ENCODE assay signal across 17 cellular contexts in the genomic region with DNA sequence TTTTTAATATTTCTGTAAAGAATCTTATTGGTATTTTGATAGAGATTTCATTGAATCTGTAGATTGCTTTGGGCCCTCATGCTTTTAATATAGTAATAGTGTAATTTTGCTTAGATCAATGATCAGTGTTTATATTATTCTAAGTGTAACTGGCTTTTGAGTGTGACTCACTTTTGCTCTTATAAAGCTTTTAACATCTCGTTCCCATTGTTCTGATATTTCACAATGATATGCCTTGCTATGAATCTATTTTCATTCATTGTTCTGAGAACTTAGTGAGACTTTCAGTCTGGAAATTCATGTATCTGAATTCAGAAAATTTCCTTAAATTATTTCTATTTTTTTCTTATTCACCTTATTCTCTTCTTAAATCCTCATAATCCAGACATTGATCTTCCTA. TPM values are rescaled to one million over a fixed set of nuclear protein-coding genes. Genes with fewer than 3 reads are reported as not detected.
"Had no signal": no experiment of that assay in that cellular context is flagged by ENCODE, and none has a peak within 500 bp of the region (broad histone marks: within the 10 kb centered on the region; RNA-seq: fewer than 3 reads in every experiment).

No MANE protein-coding gene starts in this region.

- H3K27me3 Mint-ChIP-seq: stimulated activated naive CD8-positive, alpha-beta T cell treated with anti-CD3 and anti-CD28 coated beads, Interleukin-15, amount 100 ng/mL, for 72 hours had no signal

- H3K4me3 Mint-ChIP-seq: activated B cell treated with CpG ODN at 0.5 μM for 24 hours; activated CD4-positive, alpha-beta T cell treated with anti-CD3 and anti-CD28 coated beads, Interleukin-2, amount 10 ng/mL, durations not matched to agents 24 days and 14 days; activated T-helper 1 cell treated with anti-CD3 and anti-CD28 coated beads, Interleukin-12 subunit alpha, Interleukin-12 subunit beta, Interleukin-2, Interleukin-4 antibody, amounts not matched to agents 30 ng/mL and 10 ng/mL and 1 ng/mL, durations not matched to agents 14 hours and 24 hours and 36 hours; memory B cell; naive thymus-derived CD4-positive, alpha-beta T cell; stimulated activated naive CD8-positive, alpha-beta T cell treated with anti-CD3 and anti-CD28 coated beads, Interleukin-15, amount 100 ng/mL, for 72 hours; T-helper 2 cell treated with Interferon-gamma antibody and Interleukin-4, amounts not matched to agents 5 μg/mL and 100 μg/mL, for 36 hours; type B pancreatic cell had no signal

- H3K9me3 Mint-ChIP-seq: activated CD4-positive, alpha-beta T cell treated with anti-CD3 and anti-CD28 coated beads, Interleukin-2, amount 10 ng/mL, durations not matched to agents 24 days and 14 days; activated T-helper 1 cell treated with anti-CD3 and anti-CD28 coated beads, Interleukin-12 subunit alpha, Interleukin-12 subunit beta, Interleukin-2, Interleukin-4 antibody, amounts not matched to agents 30 ng/mL and 10 ng/mL and 1 ng/mL, durations not matched to agents 14 hours and 24 hours and 36 hours; T-helper 2 cell treated with Interferon-gamma antibody and Interleukin-4, amounts not matched to agents 5 μg/mL and 100 μg/mL, for 36 hours; type B pancreatic cell had no signal

- FAIRE-seq: astrocyte, colon, pancreas had no signal

- H3K36me3 Mint-ChIP-seq: memory B cell; naive thymus-derived CD4-positive, alpha-beta T cell; type B pancreatic cell had no signal

- DNase-seq: activated B cell treated with CpG ODN at 0.5 μM for 24 hours; activated CD4-positive, alpha-beta T cell treated with anti-CD3 and anti-CD28 coated beads, Interleukin-2, amount 10 ng/mL, durations not matched to agents 24 days and 14 days; activated CD8-positive, alpha-beta memory T cell treated with anti-CD3 and anti-CD28 coated beads for 24 hours; kidney; left lung; mucosa of descending colon; naive thymus-derived CD4-positive, alpha-beta T cell; pancreas; stimulated activated CD4-positive, alpha-beta T cell treated with anti-CD3 and anti-CD28 coated beads, Interleukin-1b, Interleukin-23, amount 100 ng/mL, for 48 hours; stimulated activated naive CD8-positive, alpha-beta T cell treated with anti-CD3 and anti-CD28 coated beads, Interleukin-15, amount 100 ng/mL, for 72 hours had no signal

- H3K27ac ChIP-seq: left lung, pancreas had no signal

- H3K4me1 Mint-ChIP-seq: activated B cell treated with CpG ODN at 0.5 μM for 24 hours; activated CD4-positive, alpha-beta T cell treated with anti-CD3 and anti-CD28 coated beads, Interleukin-2, amount 10 ng/mL, durations not matched to agents 24 days and 14 days; memory B cell; naive thymus-derived CD4-positive, alpha-beta T cell; stimulated activated naive CD8-positive, alpha-beta T cell treated with anti-CD3 and anti-CD28 coated beads, Interleukin-15, amount 100 ng/mL, for 72 hours had no signal

- ATAC-seq: left lung; mucosa of descending colon; naive thymus-derived CD4-positive, alpha-beta T cell; pancreas; sciatic nerve; stimulated activated naive CD8-positive, alpha-beta T cell treated with anti-CD3 and anti-CD28 coated beads, Interleukin-15, amount 100 ng/mL, for 72 hours had no signal

- H3K27ac Mint-ChIP-seq: activated B cell treated with CpG ODN at 0.5 μM for 24 hours; activated CD4-positive, alpha-beta T cell treated with anti-CD3 and anti-CD28 coated beads, Interleukin-2, amount 10 ng/mL, durations not matched to agents 24 days and 14 days; activated T-helper 1 cell treated with anti-CD3 and anti-CD28 coated beads, Interleukin-12 subunit alpha, Interleukin-12 subunit beta, Interleukin-2, Interleukin-4 antibody, amounts not matched to agents 30 ng/mL and 10 ng/mL and 1 ng/mL, durations not matched to agents 14 hours and 24 hours and 36 hours; memory B cell; naive thymus-derived CD4-positive, alpha-beta T cell; stimulated activated naive CD8-positive, alpha-beta T cell treated with anti-CD3 and anti-CD28 coated beads, Interleukin-15, amount 100 ng/mL, for 72 hours; T-helper 2 cell treated with Interferon-gamma antibody and Interleukin-4, amounts not matched to agents 5 μg/mL and 100 μg/mL, for 36 hours; type B pancreatic cell had no signal

RNA-seq across cellular contexts. Expression of gene MAMDC2, which starts 13.5 kb away (rescaled TPM):
- total RNA-seq: activated B cell treated with CpG ODN at 0.5 μM for 24 hours; activated CD4-positive, alpha-beta T cell treated with anti-CD3 and anti-CD28 coated beads, Interleukin-2, amount 10 ng/mL, durations not matched to agents 24 days and 14 days; activated T-helper 1 cell treated with anti-CD3 and anti-CD28 coated beads, Interleukin-12 subunit alpha, Interleukin-12 subunit beta, Interleukin-2, Interleukin-4 antibody, amounts not matched to agents 30 ng/mL and 10 ng/mL and 1 ng/mL, durations not matched to agents 14 hours and 24 hours and 36 hours had no signal
